In genomic region chr12:46209914-46210834, GRCh38 we compare ENCODE assay signal across 8 cellular contexts. TPM values are rescaled to one million over a fixed set of nuclear protein-coding genes. Genes with fewer than 3 reads are reported as not detected.
DNase-seq lines count a peak whose midpoint lies in the region; ATAC-seq, FAIRE-seq and TF ChIP-seq lines count a peak whose summit lies in the region.

No MANE protein-coding gene starts in this region.

- H3K9me3 Mint-ChIP-seq in T-helper 1 cell treated with Interleukin-12 subunit alpha and Interleukin-12 subunit beta and Interleukin-4 antibody, amounts not matched to agents 30 μg/mL and 1 μg/mL, for 36 hours: no peaks in the 10 kb centered on the region
- H3K9me3 Mint-ChIP-seq in natural killer cell: no peaks in the 10 kb centered on the region

- peak overlapping the region; percentile 24 to 27 for H3K27ac ChIP-seq in tibial artery

- peaks cover 58% of the 10 kb centered on the region for H3K36me3 Mint-ChIP-seq in T-helper 1 cell treated with Interleukin-12 subunit alpha and Interleukin-12 subunit beta and Interleukin-4 antibody, amounts not matched to agents 30 μg/mL and 1 μg/mL, for 36 hours (ENCODE audit: low read depth)
- peaks cover 8% of the 10 kb centered on the region for H3K36me3 Mint-ChIP-seq in natural killer cell

- peak overlapping the region; percentile 83 for H3K27ac Mint-ChIP-seq in T-helper 1 cell treated with Interleukin-12 subunit alpha and Interleukin-12 subunit beta and Interleukin-4 antibody, amounts not matched to agents 30 μg/mL and 1 μg/mL, for 36 hours
- H3K27ac Mint-ChIP-seq in natural killer cell: peak overlapping the region; percentile 97 to 98

- peaks cover 20% of the 10 kb centered on the region for H3K36me3 ChIP-seq in bronchial epithelial cell (ENCODE audit: control insufficient read depth, insufficient read depth, low read length)
- H3K36me3 ChIP-seq in tibial artery: peaks cover 0 to 12% (median 10%) of the 10 kb centered on the region in 3 donors

- TF ChIP-seq CTCF in bronchial epithelial cell (IDR thresholded peaks at IDR 0.05; ENCODE audit: insufficient read depth, low read length, severe bottlenecking) (no peak), natural killer cell (IDR thresholded peaks at IDR 0.05) (no peak), tibial artery (IDR thresholded peaks at IDR 0.05) (no peak)

- no peaks in the 10 kb centered on the region for H3K9me3 ChIP-seq in tibial artery

- no peaks in the 10 kb centered on the region for H3K27me3 Mint-ChIP-seq in T-helper 1 cell treated with Interleukin-12 subunit alpha and Interleukin-12 subunit beta and Interleukin-4 antibody, amounts not matched to agents 30 μg/mL and 1 μg/mL, for 36 hours (ENCODE audit: low read depth)
- no peaks in the 10 kb centered on the region for H3K27me3 Mint-ChIP-seq in natural killer cell (ENCODE audit: low read depth in 2 of 2)

- H3K4me1 Mint-ChIP-seq in T-helper 1 cell treated with Interleukin-12 subunit alpha and Interleukin-12 subunit beta and Interleukin-4 antibody, amounts not matched to agents 30 μg/mL and 1 μg/mL, for 36 hours (ENCODE audit: low read depth): peaks cover 63% of the 10 kb centered on the region
- peaks cover 62 to 75% of the 10 kb centered on the region in 2 donors for H3K4me1 Mint-ChIP-seq in natural killer cell

- FAIRE-seq in bronchial epithelial cell (lab: Jason Lieb, UNC): peak; percentile 32

- H3K4me3 Mint-ChIP-seq in T-helper 1 cell treated with Interleukin-12 subunit alpha and Interleukin-12 subunit beta and Interleukin-4 antibody, amounts not matched to agents 30 μg/mL and 1 μg/mL, for 36 hours: peak overlapping the region; percentile 52
- peak overlapping the region; percentile 33 for H3K4me3 Mint-ChIP-seq in natural killer cell

- ATAC-seq in GM21360 (IDR thresholded peaks at IDR 0.05; ENCODE audit: unreplicated experiment): peak; percentile 65
- peak in 2 of 3 donors; percentile 21 to 38 for ATAC-seq in natural killer cell

- H3K4me1 ChIP-seq in tibial artery: peaks cover 0 to 56% (median 26%) of the 10 kb centered on the region in 4 donors

- no peak overlapping the region for H3K4me3 ChIP-seq in bronchial epithelial cell (ENCODE audit: low read depth, low read length)
- no peak overlapping the region for H3K4me3 ChIP-seq in tibial artery

- H3K27me3 ChIP-seq in bronchial epithelial cell (ENCODE audit: control insufficient read depth, insufficient read depth, low read length) (no peaks in the 10 kb centered on the region), tibial artery (no peaks in the 10 kb centered on the region)

- intact Hi-C loops in natural killer cell (cut with micrococcal nuclease): loop anchor here (1.0 kb wide), 1 partner anchor 59 kb away; the partner anchor contains the start of gene SLC38A1
- intact Hi-C loops in tibial artery (cut with DNase I; ENCODE audit: low total_unique reads): no loop called here

- peak; percentile 60 for DNase-seq in HPDE6-E6E7 (ENCODE audit: extremely low spot score)
- peak; percentile 96 for DNase-seq in bronchial epithelial cell (ENCODE audit: low read depth)
- DNase-seq in natural killer cell: no peak
- DNase-seq in tibial artery: no peak
- no peak for DNase-seq in EL
- no peak for DNase-seq in DMS114 treated with DMSO at 0.1 percent for 48 hours (lab: John Stamatoyannopoulos, UW; ENCODE audit: unreplicated experiment)

RNA-seq across cellular contexts. Expression of gene SLC38A1, which starts 58.7 kb away (rescaled TPM):
- total RNA-seq in bronchial epithelial cell: 188 and 263 TPM in 2 replicates
- total RNA-seq in natural killer cell: 100 to 1,000 TPM; 295 to 385 (median 354) TPM

Comparison
In these comparisons a context has a peak if more than half of its experiments do, and no peak if none do; other contexts are left out.
1. DNase-seq: peak in HPDE6-E6E7 (single experiment) and bronchial epithelial cell (single experiment); none in natural killer cell (single experiment), tibial artery (0 of 2), EL (single experiment) and DMS114 treated with DMSO at 0.1 percent for 48 hours (single experiment).